In the genomic region with DNA sequence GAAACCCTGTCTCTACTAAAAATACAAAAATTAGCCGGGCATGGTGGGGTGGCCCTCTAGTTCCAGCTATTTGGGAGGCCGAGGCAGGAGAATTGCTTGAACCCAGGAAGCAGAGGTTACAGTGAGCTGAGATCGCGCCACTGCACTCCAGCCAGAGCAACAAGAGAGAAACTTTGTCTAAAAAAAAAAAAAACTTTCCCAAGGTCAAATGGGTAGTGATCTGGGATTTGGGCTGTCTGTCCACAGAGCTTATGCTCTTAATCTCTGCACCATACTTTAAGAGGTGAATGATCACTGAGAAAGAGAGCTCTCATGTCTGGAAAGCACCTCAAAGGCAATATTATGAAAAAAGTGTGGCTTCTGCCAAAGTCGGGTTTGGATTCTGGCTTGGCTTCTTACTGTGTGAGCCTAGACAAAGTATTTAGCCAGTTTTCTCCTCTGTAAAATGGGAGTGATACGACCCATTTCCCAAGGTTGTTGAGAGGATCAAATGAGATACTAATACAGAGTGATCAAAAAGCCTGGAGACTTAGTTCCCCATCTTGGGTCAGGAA, we compare ENCODE assay signal across 21 cellular contexts. TPM values are rescaled to one million over a fixed set of nuclear protein-coding genes. Genes with fewer than 3 reads are reported as not detected.
DNase-seq lines count a peak whose midpoint lies in the region; ATAC-seq, FAIRE-seq and TF ChIP-seq lines count a peak whose summit lies in the region.
"Had no signal": no experiment of that assay in that cellular context is flagged by ENCODE, and none has a peak within 500 bp of the region (broad histone marks: within the 10 kb centered on the region; RNA-seq: fewer than 3 reads in every experiment).

No MANE protein-coding gene starts in this region.

- TF ChIP-seq EP300 in GM12878 (IDR thresholded peaks at IDR 0.05; ENCODE audit: borderline replicate concordance in 1 of 2, control insufficient read depth in 1 of 2, low read depth in 2 of 2, low read length in 2 of 2) (no peak), SK-N-SH (IDR thresholded peaks at IDR 0.05; ENCODE audit: borderline replicate concordance in 1 of 2, low read depth in 1 of 2, low read length in 1 of 2) (no peak)

- no peak for TF ChIP-seq CTCF in GM12878 (IDR thresholded peaks at IDR 0.05 in 2 of 3, conservative IDR thresholded peaks at IDR 0.05 in 1 of 3; ENCODE audit: control insufficient read depth in 2 of 3, extremely low read depth in 1 of 3, insufficient read depth in 1 of 3, low read depth in 3 of 3, low read length in 3 of 3)
- no peak for TF ChIP-seq CTCF in natural killer cell (IDR thresholded peaks at IDR 0.05)
- TF ChIP-seq CTCF in chondrocyte (IDR thresholded peaks at IDR 0.05): no peak
- TF ChIP-seq CTCF in SK-N-SH (IDR thresholded peaks at IDR 0.05): no peak

- H3K4me1 Mint-ChIP-seq in natural killer cell (peaks cover 71 to 74% of the 10 kb centered on the region in 2 donors), chondrocyte (ENCODE audit: low read depth) (peaks cover 32% of the 10 kb centered on the region)
- H3K4me1 Mint-ChIP-seq: activated B cell treated with CpG ODN at 0.5 μM for 24 hours had no signal

- H3K4me3 Mint-ChIP-seq in natural killer cell: no peak overlapping the region
- no peak overlapping the region for H3K4me3 Mint-ChIP-seq in chondrocyte (ENCODE audit: unreplicated experiment)
- H3K4me3 Mint-ChIP-seq: activated B cell treated with CpG ODN at 0.5 μM for 24 hours, memory B cell, naive B cell had no signal

- H3K27me3 Mint-ChIP-seq in natural killer cell (ENCODE audit: low read depth in 2 of 2) (no peaks in the 10 kb centered on the region), chondrocyte (ENCODE audit: low read depth) (no peaks in the 10 kb centered on the region)
- H3K27me3 Mint-ChIP-seq: activated B cell treated with CpG ODN at 0.5 μM for 24 hours, memory B cell had no signal

- no peak overlapping the region for H3K9ac ChIP-seq in GM12878 (ENCODE audit: control insufficient read depth, insufficient read depth, low read length)
- no peak overlapping the region for H3K9ac ChIP-seq in SK-N-SH

- H3K36me3 Mint-ChIP-seq in natural killer cell: no peaks in the 10 kb centered on the region
- H3K36me3 Mint-ChIP-seq in chondrocyte (ENCODE audit: low read depth): no peaks in the 10 kb centered on the region
- H3K36me3 Mint-ChIP-seq: naive B cell had no signal

- TF ChIP-seq RAD21 in GM12878 (IDR thresholded peaks at IDR 0.05; ENCODE audit: insufficient read depth, low read depth, low read length) (no peak), SK-N-SH (IDR thresholded peaks at IDR 0.05; ENCODE audit: low read length) (no peak)

- H3K9me3 Mint-ChIP-seq in natural killer cell: no peaks in the 10 kb centered on the region
- no peaks in the 10 kb centered on the region for H3K9me3 Mint-ChIP-seq in chondrocyte (ENCODE audit: low read depth)
- H3K9me3 Mint-ChIP-seq: activated B cell treated with CpG ODN at 0.5 μM for 24 hours, memory B cell, naive B cell had no signal

- no TSS peak for BruUV-seq in GM12878 (replicated peaks; lab: Mats Ljungman, UMichigan)

- H2AFZ ChIP-seq in GM12878 (ENCODE audit: control insufficient read depth, low read depth, low read length) (no peak overlapping the region), SK-N-SH (ENCODE audit: low read depth) (no peak overlapping the region)

- peaks cover 14% of the 10 kb centered on the region for H3F3A ChIP-seq in SK-N-SH (replicated peaks; ENCODE audit: insufficient read depth)

- ATAC-seq in right cardiac atrium (no peak), left cardiac atrium (no peak), GM12878 (peak; percentile 21; the same call in 2 of the 3 replicates), natural killer cell (no peak)

- 82% methylated on average over 6 of the region's 6 CpGs for WGBS in right cardiac atrium
- 44% methylated on average over 6 of the region's 6 CpGs for WGBS in GM12878 (ENCODE audit: insufficient coverage, insufficient replicate concordance, low lambda C conversion rate, missing lambda C conversion rate)
- 99% methylated on average over 6 of the region's 6 CpGs for WGBS in SK-N-SH (ENCODE audit: low lambda C conversion rate)

- H3K27ac Mint-ChIP-seq in natural killer cell (peak overlapping the region; percentile 89 to 93), chondrocyte (ENCODE audit: unreplicated experiment) (no peak overlapping the region)
- H3K27ac Mint-ChIP-seq: activated B cell treated with CpG ODN at 0.5 μM for 24 hours, memory B cell, naive B cell had no signal

- H3K27ac ChIP-seq in right cardiac atrium (ENCODE audit: low read length) (peak overlapping the region; percentile 40), GM12878 (ENCODE audit: control insufficient read depth, insufficient read depth) (no peak overlapping the region), SK-N-SH (ENCODE audit: low read depth in 2 of 2, low read length in 1 of 2) (peak overlapping the region in 1 of 2 experiments; percentile 89; a peak in 1 of 4 replicates)
- H3K27ac ChIP-seq: SJSA1 had no signal

- H4K20me1 ChIP-seq in GM12878 (ENCODE audit: control insufficient read depth, insufficient read depth) (no peaks in the 10 kb centered on the region), SK-N-SH (ENCODE audit: insufficient read depth) (peaks cover 14% of the 10 kb centered on the region)

- FAIRE-seq in GM12878 (lab: Jason Lieb, UNC): no peak
- FAIRE-seq: small intestine, urothelium cell line had no signal

- intact Hi-C loops in right cardiac atrium (cut with DNase I) (no loop called here), left cardiac atrium (cut with DNase I) (no loop called here), GM12878 (cut with micrococcal nuclease; ENCODE audit: unreplicated experiment) (no loop called here), natural killer cell (cut with micrococcal nuclease) (no loop called here)

- no peaks in the 10 kb centered on the region for H3K79me2 ChIP-seq in GM12878 (ENCODE audit: control insufficient read depth, insufficient read depth, low read length)
- H3K79me2 ChIP-seq in SK-N-SH (ENCODE audit: insufficient read depth): peaks cover 94% of the 10 kb centered on the region

- RAD21 ChIA-PET in GM12878 (lab: Charles Lee; ENCODE audit: unreplicated experiment): interaction anchor here (0.6 to 1.2 kb wide), 3 partner anchors 8 to 132 kb away, joined by 4 to 5 read pairs (median 4); no protein-coding TSS in a partner anchor

- H3K4me2 ChIP-seq in GM12878 (ENCODE audit: control insufficient read depth, insufficient read depth) (no peak overlapping the region), SK-N-SH (no peak overlapping the region)

- H3K27me3 ChIP-seq in right cardiac atrium (ENCODE audit: control insufficient read depth, insufficient read depth): no peaks in the 10 kb centered on the region
- H3K27me3 ChIP-seq in GM12878 (replicated peaks in 1 of 2; ENCODE audit: control insufficient read depth in 2 of 2, insufficient read depth in 2 of 2, low read length in 1 of 2): peaks cover 0 to 2% of the 10 kb centered on the region in 2 experiments; a peak in 2 of 4 replicates
- no peaks in the 10 kb centered on the region for H3K27me3 ChIP-seq in SK-N-SH (ENCODE audit: insufficient read depth)
- H3K27me3 ChIP-seq: SJSA1 had no signal

- no peak overlapping the region for H3K4me3 ChIP-seq in right cardiac atrium (ENCODE audit: low read length)
- no peak overlapping the region for H3K4me3 ChIP-seq in GM12878
- no peak overlapping the region for H3K4me3 ChIP-seq in SK-N-SH (ENCODE audit: low read depth in 2 of 2, low read length in 1 of 2)
- H3K4me3 ChIP-seq: SJSA1 had no signal

- H3K9me2 ChIP-seq in SK-N-SH: no peaks in the 10 kb centered on the region

- TF ChIP-seq POLR2A in GM12878 (IDR thresholded peaks at IDR 0.05; ENCODE audit: low read depth, low read length): no peak

- DNase-seq in right cardiac atrium (no peak), left cardiac atrium (no peak), GM12878 (ENCODE audit: low read depth, low spot score) (no peak), natural killer cell (no peak), chondrocyte (ENCODE audit: low spot score) (no peak), germinal center (ENCODE audit: low spot score) (no peak), SK-N-SH (no peak), HCEC 1CT (no peak)
- DNase-seq: activated B cell treated with CpG ODN at 0.5 μM for 24 hours; activated naive CD4-positive, alpha-beta T cell; DMS79; effector CD8-positive, alpha-beta T cell; naive B cell; NCI-H82; posterior cingulate gyrus; stimulated activated CD4-positive, alpha-beta T cell treated with anti-CD3 and anti-CD28 coated beads, Interleukin-4, amount 100 ng/mL, for 24 hours; T-helper 9 cell had no signal

- H3K36me3 ChIP-seq in GM12878 (ENCODE audit: control insufficient read depth in 2 of 2, insufficient read depth in 2 of 2, low read length in 1 of 2) (no peaks in the 10 kb centered on the region), SK-N-SH (replicated peaks in 1 of 2; ENCODE audit: control insufficient read depth in 1 of 2, insufficient read depth in 2 of 2, low read length in 1 of 2) (no peaks in the 10 kb centered on the region)

- POLR2A ChIA-PET in GM12878 (lab: Charles Lee): interaction anchor here (0.9 kb wide), 1 partner anchor 35 kb away, joined by 4 read pairs; no protein-coding TSS in a partner anchor
- POLR2A ChIA-PET in SK-N-SH (lab: Yijun Ruan, JAX): no interaction called here

- H3K4me1 ChIP-seq in right cardiac atrium (ENCODE audit: control insufficient read depth, insufficient read depth, low read length) (peaks cover 16% of the 10 kb centered on the region), GM12878 (ENCODE audit: control insufficient read depth, insufficient read depth, low read length) (no peaks in the 10 kb centered on the region), SK-N-SH (ENCODE audit: control insufficient read depth in 1 of 2, insufficient read depth in 2 of 2, low read depth in 1 of 2, low read length in 1 of 2) (peaks cover 0 to 23% of the 10 kb centered on the region in 2 experiments; a peak in 2 of 4 replicates)

- H3K9me3 ChIP-seq in right cardiac atrium (ENCODE audit: control insufficient read depth, low read length) (no peaks in the 10 kb centered on the region), GM12878 (replicated peaks; ENCODE audit: control insufficient read depth, insufficient read depth, low read length) (no peaks in the 10 kb centered on the region), SK-N-SH (no peaks in the 10 kb centered on the region)
- H3K9me3 ChIP-seq: SJSA1 had no signal

- SMC1A ChIA-PET in GM12878 (lab: Charles Lee; ENCODE audit: uncharacterized antibody, unreplicated experiment): interaction anchor here (0.6 to 4.3 kb wide), 4 partner anchors 9 to 155 kb away, joined by 3 to 19 read pairs (median 3); partner anchors contain the start of gene LAX1

- CTCF ChIA-PET in GM12878 (lab: Yijun Ruan, JAX) (interaction anchor here (0.7 to 1.2 kb wide), 3 partner anchors 8 to 151 kb away, joined by 3 to 5 read pairs (median 4); no protein-coding TSS in a partner anchor), SK-N-SH (lab: Yijun Ruan, JAX) (interaction anchor here (1.6 kb wide), 1 partner anchor 35 kb away, joined by 5 read pairs; the partner anchor contains the start of gene ATP2B4)

- in situ Hi-C loops in GM12878 (cut with MboI): no loop called here

RNA-seq across cellular contexts. Expression of gene ATP2B4, which starts 34.4 kb away (rescaled TPM):
- 100 to 1,000 TPM in 3 of 4 donors, 10 to 100 TPM in 1; 97.0 to 132 (median 112) TPM for total RNA-seq in right cardiac atrium
- 65.7 TPM for polyA plus RNA-seq in right cardiac atrium
- total RNA-seq in left cardiac atrium: 100 to 1,000 TPM in 1 of 2 donors, 10 to 100 TPM in 1; 81.4 to 102 TPM
- total RNA-seq in GM12878 (2013; cell fraction: nucleolus; rRNA removed): 50.4 and 52.6 TPM in 2 replicates
- total RNA-seq in GM12878 (2014; rRNA removed): 4.6 and 5.5 TPM in 2 replicates
- 5.5 and 5.7 TPM in 2 replicates for total RNA-seq in GM12878 (2014; rRNA removed; fragmentation: Illumina TruSeq; extraction: Trizol)
- total RNA-seq in GM12878 (2021): 7.1 and 7.6 TPM in 2 replicates
- polyA plus RNA-seq in GM12878 (2011; ENCODE audit: low read depth): 0.76 TPM
- polyA plus RNA-seq in GM12878 (2011; rRNA removed): 2.5 and 3.0 TPM in 2 replicates
- 1.9 and 2.3 TPM in 2 replicates for polyA plus RNA-seq in GM12878 (2011; cell fraction: cytosol; rRNA removed)
- polyA plus RNA-seq in GM12878 (2011; cell fraction: nucleus; rRNA removed): 3.5 and 3.7 TPM in 2 replicates
- 1.2 and 1.6 TPM in 2 replicates for polyA plus RNA-seq in GM12878 (2012)
- 8.4 and 10.0 TPM in 2 replicates for polyA plus RNA-seq in GM12878 (2014; fragmentation: Illumina TruSeq; extraction: Trizol)
- 1 to 10 TPM; 2.3 to 2.6 TPM for polyA plus RNA-seq in GM12878 (2014; fragmentation: Nextera tagmentation; extraction: Ambion mirVana)
- 5.5 and 6.3 TPM in 2 replicates for polyA plus RNA-seq in GM12878 (2014; rRNA removed)
- polyA plus RNA-seq in GM12878 (2016; fragmentation: Nextera tagmentation; extraction: Ambion mirVana): 1 to 10 TPM; 2.0 to 2.5 TPM
- polyA minus RNA-seq in GM12878 (2011; rRNA and poly(A)+ RNA removed): 6.0 and 9.1 TPM in 2 replicates
- polyA minus RNA-seq in GM12878 (2011; cell fraction: cytosol; rRNA and poly(A)+ RNA removed): 2.7 and 5.5 TPM in 2 replicates
- polyA minus RNA-seq in GM12878 (2011; cell fraction: nucleus; rRNA and poly(A)+ RNA removed): 1.3 and 3.3 TPM in 2 replicates
- total RNA-seq in natural killer cell: 100 to 1,000 TPM; 175 to 235 (median 196) TPM
- total RNA-seq in chondrocyte: 71.4 to 133 TPM (median 130 TPM) in 3 replicates
- 96.1 and 144 TPM in 2 replicates for polyA plus RNA-seq in SK-N-SH (2012; rRNA removed)
- polyA plus RNA-seq in SK-N-SH (2012; cell fraction: cytosol; rRNA removed): 88.6 and 104 TPM in 2 replicates
- polyA plus RNA-seq in SK-N-SH (2012; cell fraction: nucleus; rRNA removed): 164 and 210 TPM in 2 replicates
